10 cellular contexts compared by ENCODE assay signal in genomic region chr17:78976907-78977680, GRCh38. TPM values are rescaled to one million over a fixed set of nuclear protein-coding genes. Genes with fewer than 3 reads are reported as not detected.
DNase-seq lines count a peak whose midpoint lies in the region; ATAC-seq and TF ChIP-seq lines count a peak whose summit lies in the region.
"Had no signal": no experiment of that assay in that cellular context is flagged by ENCODE, and none has a peak within 500 bp of the region (broad histone marks: within the 10 kb centered on the region; RNA-seq: fewer than 3 reads in every experiment).

No MANE protein-coding gene starts in this region.

- H3K36me3 ChIP-seq in kidney epithelial cell (ENCODE audit: control insufficient read depth, insufficient read depth, low read length) (peaks cover 3% of the 10 kb centered on the region), tibial artery (peaks cover 0 to 6% (median 0%) of the 10 kb centered on the region in 3 donors)

- no peak overlapping the region for H3K27ac Mint-ChIP-seq in activated T-cell treated with anti-CD3 and anti-CD28 coated beads, Interleukin-2, amount 50 U/mL, for 72 hours
- peak overlapping the region; percentile 15 to 55 for H3K27ac Mint-ChIP-seq in activated naive CD4-positive, alpha-beta T cell treated with anti-CD3 and anti-CD28 coated beads, Interleukin-2, amount 50 U/mL, for 72 hours
- H3K27ac Mint-ChIP-seq: dendritic cell treated with granulocyte-macrophage colony-stimulating factor and Interleukin-4, amounts not matched to agents 40 ng/mL and 50 ng/mL, for 4 days; stimulated activated naive CD8-positive, alpha-beta T cell treated with anti-CD3 and anti-CD28 coated beads, Interleukin-15, Interleukin-2, amounts not matched to agents 100 ng/mL and 50 ng/mL, for 24 hours had no signal

- H3K27me3 Mint-ChIP-seq in activated T-cell treated with anti-CD3 and anti-CD28 coated beads, Interleukin-2, amount 50 U/mL, for 4 hours (ENCODE audit: low read depth): no peaks in the 10 kb centered on the region
- no peaks in the 10 kb centered on the region for H3K27me3 Mint-ChIP-seq in activated T-cell treated with anti-CD3 and anti-CD28 coated beads, Interleukin-2, amount 50 U/mL, for 72 hours (ENCODE audit: low read depth)
- H3K27me3 Mint-ChIP-seq: stimulated activated naive CD8-positive, alpha-beta T cell treated with anti-CD3 and anti-CD28 coated beads, Interleukin-15, Interleukin-2, amounts not matched to agents 100 ng/mL and 50 ng/mL, for 24 hours had no signal

- H3K4me3 Mint-ChIP-seq in activated T-cell treated with anti-CD3 and anti-CD28 coated beads, Interleukin-2, amount 50 U/mL, for 4 hours: peak overlapping the region; percentile 42
- H3K4me3 Mint-ChIP-seq in activated T-cell treated with anti-CD3 and anti-CD28 coated beads, Interleukin-2, amount 50 U/mL, for 72 hours: peak overlapping the region in 1 of 2 donors; percentile 4
- H3K4me3 Mint-ChIP-seq: dendritic cell treated with granulocyte-macrophage colony-stimulating factor and Interleukin-4, amounts not matched to agents 40 ng/mL and 50 ng/mL, for 4 days; stimulated activated naive CD8-positive, alpha-beta T cell treated with anti-CD3 and anti-CD28 coated beads, Interleukin-15, Interleukin-2, amounts not matched to agents 100 ng/mL and 50 ng/mL, for 24 hours had no signal

- TF ChIP-seq CTCF in kidney epithelial cell (IDR thresholded peaks at IDR 0.05; ENCODE audit: insufficient read depth, low read length, poor library complexity, severe bottlenecking) (no peak), tibial artery (IDR thresholded peaks at IDR 0.05) (no peak)

- no peaks in the 10 kb centered on the region for H3K9me3 Mint-ChIP-seq in activated T-cell treated with anti-CD3 and anti-CD28 coated beads, Interleukin-2, amount 50 U/mL, for 4 hours
- H3K9me3 Mint-ChIP-seq in activated T-cell treated with anti-CD3 and anti-CD28 coated beads, Interleukin-2, amount 50 U/mL, for 72 hours: no peaks in the 10 kb centered on the region
- H3K9me3 Mint-ChIP-seq in activated naive CD4-positive, alpha-beta T cell treated with anti-CD3 and anti-CD28 coated beads, Interleukin-2, amount 50 U/mL, for 72 hours: no peaks in the 10 kb centered on the region
- H3K9me3 Mint-ChIP-seq: dendritic cell treated with granulocyte-macrophage colony-stimulating factor and Interleukin-4, amounts not matched to agents 40 ng/mL and 50 ng/mL, for 4 days; stimulated activated naive CD8-positive, alpha-beta T cell treated with anti-CD3 and anti-CD28 coated beads, Interleukin-15, Interleukin-2, amounts not matched to agents 100 ng/mL and 50 ng/mL, for 24 hours had no signal

- H3K4me3 ChIP-seq in kidney epithelial cell (ENCODE audit: low read depth, low read length) (peak overlapping the region; percentile 3), tibial artery (no peak overlapping the region)

- intact Hi-C loops in tibial artery (cut with DNase I; ENCODE audit: low total_unique reads): no loop called here

- no peaks in the 10 kb centered on the region for H3K36me3 Mint-ChIP-seq in activated T-cell treated with anti-CD3 and anti-CD28 coated beads, Interleukin-2, amount 50 U/mL, for 4 hours (ENCODE audit: insufficient read depth)
- H3K36me3 Mint-ChIP-seq in activated T-cell treated with anti-CD3 and anti-CD28 coated beads, Interleukin-2, amount 50 U/mL, for 72 hours (ENCODE audit: insufficient read depth in 2 of 2): no peaks in the 10 kb centered on the region
- no peaks in the 10 kb centered on the region for H3K36me3 Mint-ChIP-seq in activated naive CD4-positive, alpha-beta T cell treated with anti-CD3 and anti-CD28 coated beads, Interleukin-2, amount 50 U/mL, for 72 hours

- H3K4me1 ChIP-seq in tibial artery: peaks cover 0 to 59% (median 47%) of the 10 kb centered on the region in 4 donors

- DNase-seq in activated T-cell treated with anti-CD3 and anti-CD28 coated beads, Interleukin-2, amount 50 U/mL, for 4 hours: no peak
- no peak for DNase-seq in activated T-cell treated with anti-CD3 and anti-CD28 coated beads, Interleukin-2, amount 50 U/mL, for 72 hours
- no peak for DNase-seq in activated naive CD4-positive, alpha-beta T cell treated with anti-CD3 and anti-CD28 coated beads, Interleukin-2, amount 50 U/mL, for 72 hours (ENCODE audit: low spot score in 2 of 2)
- DNase-seq in kidney epithelial cell (ENCODE audit: low read depth) (no peak), tibial artery (no peak), NCI-H128 (lab: John Stamatoyannopoulos, UW; ENCODE audit: unreplicated experiment) (no peak), C1 segment of cervical spinal cord (lab: John Stamatoyannopoulos, UW) (no peak)

- no peaks in the 10 kb centered on the region for H3K9me3 ChIP-seq in tibial artery

- H3K27ac ChIP-seq in tibial artery: peak overlapping the region; percentile 72 to 73

- H3K4me1 Mint-ChIP-seq in activated T-cell treated with anti-CD3 and anti-CD28 coated beads, Interleukin-2, amount 50 U/mL, for 4 hours (ENCODE audit: low read depth): peaks cover 17% of the 10 kb centered on the region
- H3K4me1 Mint-ChIP-seq in activated T-cell treated with anti-CD3 and anti-CD28 coated beads, Interleukin-2, amount 50 U/mL, for 72 hours (ENCODE audit: low read depth): peaks cover 22% of the 10 kb centered on the region

- no peaks in the 10 kb centered on the region for H3K27me3 ChIP-seq in kidney epithelial cell (ENCODE audit: control insufficient read depth, insufficient read depth, low read length)
- no peaks in the 10 kb centered on the region for H3K27me3 ChIP-seq in tibial artery

- no peak for ATAC-seq in activated T-cell treated with anti-CD3 and anti-CD28 coated beads, Interleukin-2, amount 50 U/mL, for 4 hours
- no peak for ATAC-seq in activated T-cell treated with anti-CD3 and anti-CD28 coated beads, Interleukin-2, amount 50 U/mL, for 72 hours (replicated peaks in 1 of 2)
- no peak for ATAC-seq in activated naive CD4-positive, alpha-beta T cell treated with anti-CD3 and anti-CD28 coated beads, Interleukin-2, amount 50 U/mL, for 72 hours
- no peak for ATAC-seq in GM21717 (IDR thresholded peaks at IDR 0.05; ENCODE audit: unreplicated experiment)

RNA-seq across cellular contexts. Expression of gene LGALS3BP, which starts 2.6 kb away (rescaled TPM):
- total RNA-seq in activated T-cell treated with anti-CD3 and anti-CD28 coated beads, Interleukin-2, amount 50 U/mL, for 4 hours: 10 to 100 TPM; 14.5 to 32.1 (median 29.9) TPM
- total RNA-seq in activated T-cell treated with anti-CD3 and anti-CD28 coated beads, Interleukin-2, amount 50 U/mL, for 72 hours: 10 to 100 TPM; 23.1 to 28.2 TPM
- total RNA-seq in activated naive CD4-positive, alpha-beta T cell treated with anti-CD3 and anti-CD28 coated beads, Interleukin-2, amount 50 U/mL, for 72 hours: 10 to 100 TPM; 71.3 to 95.6 TPM
- 283 and 378 TPM in 2 replicates for total RNA-seq in kidney epithelial cell

RNA-seq across cellular contexts. Expression of gene CANT1, which starts 32.5 kb away (rescaled TPM):
- 10 to 100 TPM; 46.7 to 68.6 (median 55.5) TPM for total RNA-seq in activated T-cell treated with anti-CD3 and anti-CD28 coated beads, Interleukin-2, amount 50 U/mL, for 4 hours
- total RNA-seq in activated T-cell treated with anti-CD3 and anti-CD28 coated beads, Interleukin-2, amount 50 U/mL, for 72 hours: 10 to 100 TPM; 52.9 to 58.1 TPM
- 10 to 100 TPM; 54.7 to 57.0 TPM for total RNA-seq in activated naive CD4-positive, alpha-beta T cell treated with anti-CD3 and anti-CD28 coated beads, Interleukin-2, amount 50 U/mL, for 72 hours
- 54.6 and 70.7 TPM in 2 replicates for total RNA-seq in kidney epithelial cell

RNA-seq across cellular contexts. Expression of gene C1QTNF1, which starts 46.9 kb away (rescaled TPM):
- under 1 TPM; 0.29 to 0.41 (median 0.38) TPM for total RNA-seq in activated T-cell treated with anti-CD3 and anti-CD28 coated beads, Interleukin-2, amount 50 U/mL, for 4 hours
- total RNA-seq in activated T-cell treated with anti-CD3 and anti-CD28 coated beads, Interleukin-2, amount 50 U/mL, for 72 hours: under 1 TPM; 0.31 to 0.88 TPM
- not detected for total RNA-seq in activated naive CD4-positive, alpha-beta T cell treated with anti-CD3 and anti-CD28 coated beads, Interleukin-2, amount 50 U/mL, for 72 hours
- total RNA-seq in kidney epithelial cell: 4.6 and 6.1 TPM in 2 replicates

RNA-seq across cellular contexts. Expression of gene TIMP2, which starts 51.9 kb away (rescaled TPM):
- 1 to 10 TPM in 1 of 3 donors, under 1 TPM in 2; 0.63 to 1.0 (median 0.81) TPM for total RNA-seq in activated T-cell treated with anti-CD3 and anti-CD28 coated beads, Interleukin-2, amount 50 U/mL, for 4 hours
- total RNA-seq in activated T-cell treated with anti-CD3 and anti-CD28 coated beads, Interleukin-2, amount 50 U/mL, for 72 hours: 1 to 10 TPM; 2.6 to 4.1 TPM
- total RNA-seq in activated naive CD4-positive, alpha-beta T cell treated with anti-CD3 and anti-CD28 coated beads, Interleukin-2, amount 50 U/mL, for 72 hours: 1 to 10 TPM; 1.1 TPM
- total RNA-seq in kidney epithelial cell: 130 and 145 TPM in 2 replicates
